Comparison of ENCODE assay signal across 1 cellular context in genomic region chr12:646303-647038, GRCh38.
TF ChIP-seq lines count a peak whose summit lies in the region.

No MANE protein-coding gene starts in this region.

TF ChIP-seq in HepG2, 621 proteins besides CTCF, POLR2A, EP300 and RAD21 (continued from another document and continues in another):
- peak; percentile 66; the same call in 1 of the 2 replicates for TF ChIP-seq GZF1 (CRISPR knock-in tag; IDR thresholded peaks at IDR 0.05)
- TF ChIP-seq POGZ (CRISPR knock-in tag; IDR thresholded peaks at IDR 0.05) = peak; percentile 81
- TF ChIP-seq FOXK2 (IDR thresholded peaks at IDR 0.05) = peak; percentile 70
- no peak; the same call in 1 of the 2 replicates for TF ChIP-seq ZC3H4 (CRISPR knock-in tag; IDR thresholded peaks at IDR 0.05; ENCODE audit: borderline replicate concordance)
- TF ChIP-seq TAF1 (CRISPR knock-in tag; IDR thresholded peaks at IDR 0.05) = no peak; the same call in 1 of the 2 replicates
- peak; percentile 95 for TF ChIP-seq MEF2D (CRISPR knock-in tag; IDR thresholded peaks at IDR 0.05)
- no peak for TF ChIP-seq TSC22D2 (CRISPR knock-in tag; IDR thresholded peaks at IDR 0.05; ENCODE audit: borderline replicate concordance)
- no peak for TF ChIP-seq ZKSCAN1 (IDR thresholded peaks at IDR 0.05; ENCODE audit: low read length)
- TF ChIP-seq, protein P1, sequence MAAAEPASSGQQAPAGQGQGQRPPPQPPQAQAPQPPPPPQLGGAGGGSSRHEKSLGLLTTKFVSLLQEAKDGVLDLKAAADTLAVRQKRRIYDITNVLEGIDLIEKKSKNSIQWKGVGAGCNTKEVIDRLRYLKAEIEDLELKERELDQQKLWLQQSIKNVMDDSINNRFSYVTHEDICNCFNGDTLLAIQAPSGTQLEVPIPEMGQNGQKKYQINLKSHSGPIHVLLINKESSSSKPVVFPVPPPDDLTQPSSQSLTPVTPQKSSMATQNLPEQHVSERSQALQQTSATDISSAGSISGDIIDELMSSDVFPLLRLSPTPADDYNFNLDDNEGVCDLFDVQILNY (CRISPR knock-in tag; conservative IDR thresholded peaks at IDR 0.05) = no peak
- TF ChIP-seq TEAD2 (CRISPR knock-in tag; IDR thresholded peaks at IDR 0.05) = no peak
- no peak for TF ChIP-seq NRL (CRISPR knock-in tag; IDR thresholded peaks at IDR 0.05; ENCODE audit: borderline replicate concordance)
- TF ChIP-seq ZNF672 (CRISPR knock-in tag; IDR thresholded peaks at IDR 0.05) = no peak
- TF ChIP-seq RBM22 (optimal IDR thresholded peaks at IDR 0.05; ENCODE audit: low read length) = no peak
- peak; percentile 89 for TF ChIP-seq CREM (IDR thresholded peaks at IDR 0.05)
- TF ChIP-seq CREM (CRISPR knock-in tag; IDR thresholded peaks at IDR 0.05) = no peak
- peak; percentile 100 for TF ChIP-seq RARA (CRISPR knock-in tag; IDR thresholded peaks at IDR 0.05)
- TF ChIP-seq TCF7L2 (IDR thresholded peaks at IDR 0.05; ENCODE audit: low read depth, low read length) = no peak
- TF ChIP-seq, protein P2, sequence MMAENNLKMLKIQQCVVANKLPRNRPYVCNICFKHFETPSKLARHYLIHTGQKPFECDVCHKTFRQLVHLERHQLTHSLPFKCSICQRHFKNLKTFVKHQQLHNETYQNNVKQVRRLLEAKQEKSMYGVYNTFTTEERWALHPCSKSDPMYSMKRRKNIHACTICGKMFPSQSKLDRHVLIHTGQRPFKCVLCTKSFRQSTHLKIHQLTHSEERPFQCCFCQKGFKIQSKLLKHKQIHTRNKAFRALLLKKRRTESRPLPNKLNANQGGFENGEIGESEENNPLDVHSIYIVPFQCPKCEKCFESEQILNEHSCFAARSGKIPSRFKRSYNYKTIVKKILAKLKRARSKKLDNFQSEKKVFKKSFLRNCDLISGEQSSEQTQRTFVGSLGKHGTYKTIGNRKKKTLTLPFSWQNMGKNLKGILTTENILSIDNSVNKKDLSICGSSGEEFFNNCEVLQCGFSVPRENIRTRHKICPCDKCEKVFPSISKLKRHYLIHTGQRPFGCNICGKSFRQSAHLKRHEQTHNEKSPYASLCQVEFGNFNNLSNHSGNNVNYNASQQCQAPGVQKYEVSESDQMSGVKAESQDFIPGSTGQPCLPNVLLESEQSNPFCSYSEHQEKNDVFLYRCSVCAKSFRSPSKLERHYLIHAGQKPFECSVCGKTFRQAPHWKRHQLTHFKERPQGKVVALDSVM (CRISPR knock-in tag; IDR thresholded peaks at IDR 0.05) = peak; percentile 66
- TF ChIP-seq ZFP90 (CRISPR knock-in tag; IDR thresholded peaks at IDR 0.05; ENCODE audit: borderline replicate concordance) = 0 out of 2 replicates have a peak, but pooled peaks have one; percentile 14
- TF ChIP-seq RBM39 (IDR thresholded peaks at IDR 0.05; ENCODE audit: low read depth, low read length, poor library complexity, severe bottlenecking) = no peak
- TF ChIP-seq ZZZ3 (CRISPR knock-in tag; IDR thresholded peaks at IDR 0.05; ENCODE audit: borderline replicate concordance) = no peak
- no peak for TF ChIP-seq NFAT5 (CRISPR knock-in tag; IDR thresholded peaks at IDR 0.05)
- no peak for TF ChIP-seq SIN3B (IDR thresholded peaks at IDR 0.05; ENCODE audit: low read length)
- no peak for TF ChIP-seq EZH2 (conservative IDR thresholded peaks at IDR 0.05; ENCODE audit: low read depth, low read length)
- TF ChIP-seq TGIF2 (CRISPR knock-in tag; IDR thresholded peaks at IDR 0.05) = no peak
- peak; percentile 99 for TF ChIP-seq MED1 (CRISPR knock-in tag; IDR thresholded peaks at IDR 0.05)
- peak; percentile 11; the same call in 1 of the 2 replicates for TF ChIP-seq STAG1 (CRISPR knock-in tag; IDR thresholded peaks at IDR 0.05)
- no peak for TF ChIP-seq KDM1A (CRISPR knock-in tag; IDR thresholded peaks at IDR 0.05)
- no peak for TF ChIP-seq ZNF18 (CRISPR knock-in tag; IDR thresholded peaks at IDR 0.05; ENCODE audit: insufficient replicate concordance)
- no peak for TF ChIP-seq ZNF512 (CRISPR knock-in tag; IDR thresholded peaks at IDR 0.05)
- TF ChIP-seq, protein P3, sequence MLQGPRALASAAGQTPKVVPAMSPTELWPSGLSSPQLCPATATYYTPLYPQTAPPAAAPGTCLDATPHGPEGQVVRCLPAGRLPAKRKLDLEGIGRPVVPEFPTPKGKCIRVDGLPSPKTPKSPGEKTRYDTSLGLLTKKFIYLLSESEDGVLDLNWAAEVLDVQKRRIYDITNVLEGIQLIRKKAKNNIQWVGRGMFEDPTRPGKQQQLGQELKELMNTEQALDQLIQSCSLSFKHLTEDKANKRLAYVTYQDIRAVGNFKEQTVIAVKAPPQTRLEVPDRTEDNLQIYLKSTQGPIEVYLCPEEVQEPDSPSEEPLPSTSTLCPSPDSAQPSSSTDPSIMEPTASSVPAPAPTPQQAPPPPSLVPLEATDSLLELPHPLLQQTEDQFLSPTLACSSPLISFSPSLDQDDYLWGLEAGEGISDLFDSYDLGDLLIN (CRISPR knock-in tag; IDR thresholded peaks at IDR 0.05; ENCODE audit: borderline replicate concordance) = no peak
- TF ChIP-seq ZBTB26 (CRISPR knock-in tag; IDR thresholded peaks at IDR 0.05; ENCODE audit: borderline replicate concordance) = peak; percentile 46; the same call in 1 of the 2 replicates
- no peak for TF ChIP-seq ZNF567 (CRISPR knock-in tag; IDR thresholded peaks at IDR 0.05; ENCODE audit: borderline replicate concordance)
- no peak for TF ChIP-seq ZNF354B (CRISPR knock-in tag; IDR thresholded peaks at IDR 0.05)
- no peak for TF ChIP-seq MXD1 (CRISPR knock-in tag; IDR thresholded peaks at IDR 0.05)
- TF ChIP-seq, protein P4, sequence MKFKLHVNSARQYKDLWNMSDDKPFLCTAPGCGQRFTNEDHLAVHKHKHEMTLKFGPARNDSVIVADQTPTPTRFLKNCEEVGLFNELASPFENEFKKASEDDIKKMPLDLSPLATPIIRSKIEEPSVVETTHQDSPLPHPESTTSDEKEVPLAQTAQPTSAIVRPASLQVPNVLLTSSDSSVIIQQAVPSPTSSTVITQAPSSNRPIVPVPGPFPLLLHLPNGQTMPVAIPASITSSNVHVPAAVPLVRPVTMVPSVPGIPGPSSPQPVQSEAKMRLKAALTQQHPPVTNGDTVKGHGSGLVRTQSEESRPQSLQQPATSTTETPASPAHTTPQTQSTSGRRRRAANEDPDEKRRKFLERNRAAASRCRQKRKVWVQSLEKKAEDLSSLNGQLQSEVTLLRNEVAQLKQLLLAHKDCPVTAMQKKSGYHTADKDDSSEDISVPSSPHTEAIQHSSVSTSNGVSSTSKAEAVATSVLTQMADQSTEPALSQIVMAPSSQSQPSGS (CRISPR knock-in tag; IDR thresholded peaks at IDR 0.05) = no peak
- TF ChIP-seq TBL1XR1 (IDR thresholded peaks at IDR 0.05; ENCODE audit: borderline replicate concordance, low read length, partially characterized antibody) = peak; percentile 88
- no peak for TF ChIP-seq CERS6 (CRISPR knock-in tag; IDR thresholded peaks at IDR 0.05)
- TF ChIP-seq, protein P5, sequence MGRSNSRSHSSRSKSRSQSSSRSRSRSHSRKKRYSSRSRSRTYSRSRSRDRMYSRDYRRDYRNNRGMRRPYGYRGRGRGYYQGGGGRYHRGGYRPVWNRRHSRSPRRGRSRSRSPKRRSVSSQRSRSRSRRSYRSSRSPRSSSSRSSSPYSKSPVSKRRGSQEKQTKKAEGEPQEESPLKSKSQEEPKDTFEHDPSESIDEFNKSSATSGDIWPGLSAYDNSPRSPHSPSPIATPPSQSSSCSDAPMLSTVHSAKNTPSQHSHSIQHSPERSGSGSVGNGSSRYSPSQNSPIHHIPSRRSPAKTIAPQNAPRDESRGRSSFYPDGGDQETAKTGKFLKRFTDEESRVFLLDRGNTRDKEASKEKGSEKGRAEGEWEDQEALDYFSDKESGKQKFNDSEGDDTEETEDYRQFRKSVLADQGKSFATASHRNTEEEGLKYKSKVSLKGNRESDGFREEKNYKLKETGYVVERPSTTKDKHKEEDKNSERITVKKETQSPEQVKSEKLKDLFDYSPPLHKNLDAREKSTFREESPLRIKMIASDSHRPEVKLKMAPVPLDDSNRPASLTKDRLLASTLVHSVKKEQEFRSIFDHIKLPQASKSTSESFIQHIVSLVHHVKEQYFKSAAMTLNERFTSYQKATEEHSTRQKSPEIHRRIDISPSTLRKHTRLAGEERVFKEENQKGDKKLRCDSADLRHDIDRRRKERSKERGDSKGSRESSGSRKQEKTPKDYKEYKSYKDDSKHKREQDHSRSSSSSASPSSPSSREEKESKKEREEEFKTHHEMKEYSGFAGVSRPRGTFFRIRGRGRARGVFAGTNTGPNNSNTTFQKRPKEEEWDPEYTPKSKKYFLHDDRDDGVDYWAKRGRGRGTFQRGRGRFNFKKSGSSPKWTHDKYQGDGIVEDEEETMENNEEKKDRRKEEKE (IDR thresholded peaks at IDR 0.05) = no peak
- no peak for TF ChIP-seq MTERF4 (CRISPR knock-in tag; IDR thresholded peaks at IDR 0.05)
- TF ChIP-seq ZNF101 (CRISPR knock-in tag; IDR thresholded peaks at IDR 0.05; ENCODE audit: borderline replicate concordance, low read depth) = no peak
